Comparison of ENCODE assay signal across 8 cellular contexts in the genomic region with DNA sequence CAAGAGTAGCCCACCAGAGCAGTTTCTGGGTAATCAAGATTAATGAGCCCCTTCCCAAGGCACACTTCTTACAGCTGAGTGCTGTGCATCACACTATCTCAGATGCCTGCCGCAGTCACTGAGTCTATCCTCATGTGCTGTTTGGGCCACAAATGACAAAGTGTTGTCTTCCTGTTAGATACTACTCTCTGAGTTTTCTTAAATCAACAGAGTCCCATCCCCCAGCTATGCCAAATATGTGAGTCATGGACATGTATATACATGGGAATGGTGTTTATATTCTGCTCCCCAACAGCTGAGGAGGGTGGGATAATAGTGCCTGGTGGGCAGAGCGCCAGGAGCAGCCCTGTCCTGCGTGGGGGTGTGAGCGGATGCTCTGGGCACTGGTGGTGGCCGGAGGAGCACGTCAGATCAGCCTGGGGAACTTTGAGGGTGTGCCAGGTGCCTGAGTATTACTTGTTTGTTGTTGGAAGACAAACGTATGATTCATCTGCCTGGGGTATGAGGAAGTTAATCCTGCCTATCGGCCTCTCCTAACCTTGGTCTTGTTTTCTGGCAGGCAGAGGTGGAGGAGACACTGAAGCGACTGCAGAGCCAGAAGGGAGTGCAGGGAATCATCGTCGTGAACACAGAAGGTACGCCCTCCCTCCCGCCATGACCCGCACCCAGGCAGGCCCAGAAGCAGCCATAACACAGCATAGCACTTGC. TPM values are rescaled to one million over a fixed set of nuclear protein-coding genes. Genes with fewer than 3 reads are reported as not detected.
DNase-seq lines count a peak whose midpoint lies in the region; TF ChIP-seq lines count a peak whose summit lies in the region.

No MANE protein-coding gene starts in this region.

- intact Hi-C loops in Calu3 (cut with micrococcal nuclease; ENCODE audit: unreplicated experiment): no loop called here

- peak overlapping the region; percentile 90 for H3K27ac Mint-ChIP-seq in Calu3 (ENCODE audit: unreplicated experiment)

- H3K14ac ChIP-seq in mesenchymal stem cell (ENCODE audit: low read length in 2 of 2): no peak overlapping the region

- H3K4me1 ChIP-seq in mesenchymal stem cell (ENCODE audit: control insufficient read depth, insufficient read depth, low read depth, low read length): peaks cover 35% of the 10 kb centered on the region

- peak overlapping the region; percentile 38 for H3K4me2 ChIP-seq in mesenchymal stem cell (ENCODE audit: low read length, poor library complexity, severe bottlenecking)

- no peaks in the 10 kb centered on the region for H3K27me3 ChIP-seq in mesenchymal stem cell (ENCODE audit: control insufficient read depth in 1 of 2, insufficient read depth in 1 of 2, low read length in 2 of 2)

- CTCF ChIA-PET in Calu3 (lab: Charles Lee): interaction anchor here (0.5 to 1.6 kb wide), 4 partner anchors 213 to 379 kb away, joined by 3 to 8 read pairs (median 5); no protein-coding TSS in a partner anchor

- H3K18ac ChIP-seq in mesenchymal stem cell (ENCODE audit: low read depth in 1 of 2, low read length in 2 of 2): peak overlapping the region; percentile 40 to 80

- no peak overlapping the region for H2BK120ac ChIP-seq in mesenchymal stem cell (ENCODE audit: low read depth, low read length)

- DNase-seq in Calu3 (peak; percentile 98), NCI-H69 (lab: John Stamatoyannopoulos, UW) (peak; percentile 60), dermis blood vessel endothelial cell (peak; percentile 98), mesenchymal stem cell (peak; percentile 98), ureter (ENCODE audit: low spot score) (peak; percentile 93), NCI-H1694 treated with DMSO at 0.1 percent for 48 hours (lab: John Stamatoyannopoulos, UW) (no peak), DMS114 treated with DMSO at 0.1 percent for 48 hours (lab: John Stamatoyannopoulos, UW; ENCODE audit: unreplicated experiment) (no peak), NCI-H146 (lab: John Stamatoyannopoulos, UW) (no peak)

- peaks cover 45 to 66% of the 10 kb centered on the region in 2 experiments for H3K36me3 ChIP-seq in mesenchymal stem cell (ENCODE audit: control insufficient read depth in 1 of 2, insufficient read depth in 2 of 2, low read depth in 1 of 2, low read length in 2 of 2)

- no TSS peak for BruUV-seq in Calu3 (replicated peaks; lab: Mats Ljungman, UMichigan)

- peak overlapping the region; percentile 64 for H3K4me3 Mint-ChIP-seq in Calu3 (ENCODE audit: low read depth, unreplicated experiment)

- peak overlapping the region in 1 of 2 experiments; percentile 29 for H3K4me3 ChIP-seq in mesenchymal stem cell (ENCODE audit: insufficient read depth in 1 of 2, low read depth in 1 of 2, low read length in 2 of 2)

- WGBS in mesenchymal stem cell: 5% methylated on average over 13 of the region's 14 CpGs

- no peak overlapping the region for H2BK5ac ChIP-seq in mesenchymal stem cell (ENCODE audit: low read depth, low read length, poor library complexity, severe bottlenecking)

- no peaks in the 10 kb centered on the region for H3K9me3 Mint-ChIP-seq in Calu3 (ENCODE audit: low read depth, unreplicated experiment)

- no peak overlapping the region for H4K8ac ChIP-seq in mesenchymal stem cell (ENCODE audit: low read length)

- TF ChIP-seq CTCF in Calu3 (IDR thresholded peaks at IDR 0.05; ENCODE audit: unreplicated experiment): no peak

- H3K79me1 ChIP-seq in mesenchymal stem cell (replicated peaks; ENCODE audit: low read length, poor library complexity, severe bottlenecking): peaks cover 27% of the 10 kb centered on the region

- no peaks in the 10 kb centered on the region for H3K9me3 ChIP-seq in mesenchymal stem cell (ENCODE audit: control insufficient read depth, low read length)

- no peak overlapping the region for H2BK15ac ChIP-seq in mesenchymal stem cell (ENCODE audit: low read depth, poor library complexity, severe bottlenecking)

- peak overlapping the region; percentile 68 for H3K27ac ChIP-seq in mesenchymal stem cell (ENCODE audit: low read length, poor library complexity, severe bottlenecking)

- H2AK5ac ChIP-seq in mesenchymal stem cell (ENCODE audit: low read length, severe bottlenecking): peak overlapping the region; percentile 49

- H3K36me3 Mint-ChIP-seq in Calu3 (ENCODE audit: insufficient read depth, unreplicated experiment): peaks cover 74% of the 10 kb centered on the region

- H3K27me3 Mint-ChIP-seq in Calu3 (ENCODE audit: unreplicated experiment): no peaks in the 10 kb centered on the region

- H4K91ac ChIP-seq in mesenchymal stem cell (ENCODE audit: low read length): peak overlapping the region; percentile 69

- peak overlapping the region; percentile 75 for H3K9ac ChIP-seq in mesenchymal stem cell (ENCODE audit: low read length)

- H3K4me1 Mint-ChIP-seq in Calu3 (ENCODE audit: low read depth, unreplicated experiment): peaks cover 81% of the 10 kb centered on the region

- H2AFZ ChIP-seq in mesenchymal stem cell (ENCODE audit: low read depth, low read length): no peak overlapping the region

- peak overlapping the region in 1 of 2 experiments; percentile 47 for H3K4ac ChIP-seq in mesenchymal stem cell (ENCODE audit: low read depth in 1 of 2, low read length in 2 of 2)

- H2BK12ac ChIP-seq in mesenchymal stem cell (ENCODE audit: low read length in 2 of 2): peak overlapping the region in 1 of 2 experiments; percentile 26

- no peak overlapping the region for H3K23ac ChIP-seq in mesenchymal stem cell (ENCODE audit: low read length in 2 of 2)

RNA-seq across cellular contexts. Expression of a gene that starts 9.6 kb away (rescaled TPM):
- 214 and 229 TPM in 2 replicates for total RNA-seq in Calu3 (2022)
- 29.6 and 36.9 TPM in 2 replicates for total RNA-seq in dermis blood vessel endothelial cell
- 344 TPM for polyA plus RNA-seq in mesenchymal stem cell (2013, experiment 1 of 2)
- 339 TPM for polyA plus RNA-seq in mesenchymal stem cell (2013, experiment 2 of 2)
- total RNA-seq in ureter: 123 TPM

RNA-seq across cellular contexts. Expression of a gene that starts 32.7 kb away (rescaled TPM):
- 0.78 and 0.95 TPM in 2 replicates for total RNA-seq in Calu3 (2022)
- total RNA-seq in dermis blood vessel endothelial cell: 20.9 and 45.8 TPM in 2 replicates
- 34.0 TPM for polyA plus RNA-seq in mesenchymal stem cell (2013, experiment 1 of 2)
- 33.2 TPM for polyA plus RNA-seq in mesenchymal stem cell (2013, experiment 2 of 2)
- 36.2 TPM for total RNA-seq in ureter

Comparison
In these comparisons a context has a peak if more than half of its experiments do, and no peak if none do; other contexts are left out.
1. DNase-seq: peak in Calu3 (single experiment), NCI-H69 (single experiment), dermis blood vessel endothelial cell (single experiment), mesenchymal stem cell (single experiment) and ureter (single experiment); none in NCI-H1694 treated with DMSO at 0.1 percent for 48 hours (single experiment), DMS114 treated with DMSO at 0.1 percent for 48 hours (single experiment) and NCI-H146 (single experiment).
2. RNA of a gene that starts 32.7 kb away (total RNA-seq): 20.9 to 45.8 TPM in dermis blood vessel endothelial cell and 36.2 TPM in ureter (single experiment); 0.78 to 0.95 TPM in Calu3; every median in the first group is over 10 times any median in the second.